In the genomic region with DNA sequence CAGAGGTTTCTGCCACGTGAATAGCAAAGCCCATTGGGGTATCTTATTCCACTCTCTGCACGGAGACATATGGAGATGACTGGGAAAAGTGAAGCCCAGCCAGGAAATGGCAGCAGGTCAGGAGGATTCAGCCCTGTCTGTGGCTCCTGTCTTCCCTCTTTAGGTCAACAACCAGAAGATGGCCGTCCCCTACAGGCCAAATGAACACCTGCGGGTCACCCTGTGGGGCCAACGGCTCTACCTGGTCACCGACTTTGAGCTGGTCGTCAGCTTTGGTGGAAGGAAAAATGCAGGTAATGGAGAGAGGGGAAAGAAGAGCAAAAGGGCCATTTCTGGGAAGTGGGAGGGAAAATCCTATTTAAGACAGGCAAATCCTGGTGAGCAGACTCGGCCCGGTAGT, we compare ENCODE assay signal across 2 cellular contexts.
TF ChIP-seq lines count a peak whose summit lies in the region.

No MANE protein-coding gene starts in this region.

TF ChIP-seq in GM23338, 12 proteins besides CTCF, POLR2A, EP300 and RAD21:
- TF ChIP-seq ZNF331 (CRISPR knock-in tag; IDR thresholded peaks at IDR 0.05; ENCODE audit: low read depth) = no peak

TF ChIP-seq in HepG2, 621 proteins besides CTCF, POLR2A, EP300 and RAD21:
- TF ChIP-seq NR1H2 (CRISPR knock-in tag; IDR thresholded peaks at IDR 0.05; ENCODE audit: borderline replicate concordance, low read depth) (no peak), STAG1 (CRISPR knock-in tag; IDR thresholded peaks at IDR 0.05) (peak; percentile 55), E2F5 (CRISPR knock-in tag; conservative IDR thresholded peaks at IDR 0.05) (no peak), YY1 (IDR thresholded peaks at IDR 0.05; ENCODE audit: insufficient read depth, insufficient replicate concordance, low read depth, low read length) (peak; percentile 44), FOXA1 (IDR thresholded peaks at IDR 0.05) (no peak), FOXA1 (CRISPR knock-in tag; IDR thresholded peaks at IDR 0.05) (peak; percentile 49; the same call in 1 of the 2 replicates), SP5 (CRISPR knock-in tag; IDR thresholded peaks at IDR 0.05; ENCODE audit: borderline replicate concordance, low read depth) (no peak), SUZ12 (IDR thresholded peaks at IDR 0.05; ENCODE audit: low read depth, low read length) (no peak), ZNF484 (CRISPR knock-in tag; IDR thresholded peaks at IDR 0.05; ENCODE audit: borderline replicate concordance, low read depth) (no peak), ZNF687 (CRISPR knock-in tag; IDR thresholded peaks at IDR 0.05) (0 out of 2 replicates have a peak, but pooled peaks have one; percentile 9), ZNF501 (CRISPR knock-in tag; IDR thresholded peaks at IDR 0.05) (0 out of 2 replicates have a peak, but pooled peaks have one; percentile 21), XRCC5 (optimal IDR thresholded peaks at IDR 0.05; ENCODE audit: low read length) (peak; percentile 19), DPF2 (CRISPR knock-in tag; IDR thresholded peaks at IDR 0.05; ENCODE audit: borderline replicate concordance, low read depth) (no peak), ATAD3A (CRISPR knock-in tag; IDR thresholded peaks at IDR 0.05) (no peak)
